Comparison of ENCODE assay signal across 8 cellular contexts in genomic region chr7:28926871-28927597, GRCh38. TPM values are rescaled to one million over a fixed set of nuclear protein-coding genes. Genes with fewer than 3 reads are reported as not detected.
DNase-seq lines count a peak whose midpoint lies in the region; ATAC-seq and TF ChIP-seq lines count a peak whose summit lies in the region.

No MANE protein-coding gene starts in this region.

- no peak for TF ChIP-seq POLR2A in heart left ventricle (IDR thresholded peaks at IDR 0.05)

- peak overlapping the region; percentile 49 for H3K4me3 ChIP-seq in GM12864 (ENCODE audit: low read depth, low read length)
- peak overlapping the region; percentile 85 for H3K4me3 ChIP-seq in adipocyte (ENCODE audit: low read length)
- peak overlapping the region; percentile 8 to 64 (median 52) for H3K4me3 ChIP-seq in heart left ventricle
- H3K4me3 ChIP-seq in parathyroid adenoma (ENCODE audit: low read depth, low read length) = peak overlapping the region; percentile 53

- peak overlapping the region; percentile 69 for H3K4me2 ChIP-seq in parathyroid adenoma (ENCODE audit: low read length)

- H3K27me3 ChIP-seq in adipocyte (replicated peaks; ENCODE audit: control insufficient read depth, insufficient read depth, low read length) (no peaks in the 10 kb centered on the region), heart left ventricle (peaks cover 0 to 8% (median 0%) of the 10 kb centered on the region in 9 donors), parathyroid adenoma (ENCODE audit: control insufficient read depth, insufficient read depth, low read length) (no peaks in the 10 kb centered on the region)

- peak overlapping the region; percentile 83 for H2AFZ ChIP-seq in parathyroid adenoma

- no peaks in the 10 kb centered on the region for H3K36me3 ChIP-seq in adipocyte (ENCODE audit: control insufficient read depth, insufficient read depth, low read length, severe bottlenecking)
- H3K36me3 ChIP-seq in heart left ventricle = no peaks in the 10 kb centered on the region
- no peaks in the 10 kb centered on the region for H3K36me3 ChIP-seq in parathyroid adenoma (ENCODE audit: control insufficient read depth, insufficient read depth, low read length)

- H3K27ac ChIP-seq in heart left ventricle (peak overlapping the region in 11 of 12 donors; percentile 15 to 63 (median 49)), parathyroid adenoma (peak overlapping the region; percentile 29)

- H3K9me3 ChIP-seq in adipocyte (ENCODE audit: control insufficient read depth, low read length) = no peaks in the 10 kb centered on the region
- H3K9me3 ChIP-seq in heart left ventricle = no peaks in the 10 kb centered on the region
- no peaks in the 10 kb centered on the region for H3K9me3 ChIP-seq in parathyroid adenoma (ENCODE audit: control insufficient read depth, low read length)

- ATAC-seq in HG02642 (IDR thresholded peaks at IDR 0.05; ENCODE audit: poor library complexity, unreplicated experiment) (peak; percentile 85), SK-N-SH treated with all-trans-retinoic acid at 6 μM for 48 hours (peak; percentile 95), heart left ventricle (peak; percentile 78 to 95 (median 94))

- 3 to 8% (median 5%) methylated on average over 22 of the region's 22 CpGs for WGBS in heart left ventricle, 4 donors

- H3K79me2 ChIP-seq in parathyroid adenoma = no peaks in the 10 kb centered on the region

- intact Hi-C loops in heart left ventricle (cut with DNase I) = loop anchor here in 8 of 10 donors (1.0 to 10.0 kb wide), 9 partner anchors 28 to 418 kb away; partner anchors contain the start of gene CHN2 (in 3 of the 8)

- H3K9ac ChIP-seq in adipocyte (ENCODE audit: low read length) (peak overlapping the region; percentile 66), parathyroid adenoma (no peak overlapping the region)

- H3K4me1 ChIP-seq in adipocyte (ENCODE audit: control insufficient read depth, insufficient read depth, low read length) (peaks cover 15% of the 10 kb centered on the region), heart left ventricle (peaks cover 0 to 22% (median 15%) of the 10 kb centered on the region in 12 donors), parathyroid adenoma (peaks cover 5% of the 10 kb centered on the region)

- DNase-seq in GM12864 (ENCODE audit: low read depth) (peak; percentile 53), NCI-H1092 (lab: John Stamatoyannopoulos, UW) (peak; percentile 89), adipocyte (ENCODE audit: low read depth) (peak; percentile 97), heart left ventricle (peak; percentile 76 to 82 (median 79)), cortex of kidney (lab: John Stamatoyannopoulos, UW) (no peak)

- TF ChIP-seq CTCF in GM12864 (IDR thresholded peaks at IDR 0.05; ENCODE audit: low read depth, low read length, missing control alignments) (peak; percentile 77), heart left ventricle (IDR thresholded peaks at IDR 0.05) (peak; percentile 72 to 90 (median 84)), parathyroid adenoma (IDR thresholded peaks at IDR 0.05) (peak; percentile 87)

TF ChIP-seq in SK-N-SH treated with all-trans-retinoic acid at 6 μM for 48 hours, 23 proteins besides CTCF, POLR2A, EP300 and RAD21:
- TF ChIP-seq BACH2 (CRISPR knock-in tag; IDR thresholded peaks at IDR 0.05; ENCODE audit: borderline replicate concordance) (no peak), ZNF70 (CRISPR knock-in tag; IDR thresholded peaks at IDR 0.05) (peak; percentile 41; the same call in 1 of the 2 replicates), CSDC2 (CRISPR knock-in tag; IDR thresholded peaks at IDR 0.05) (no peak), TSHZ2 (CRISPR knock-in tag; IDR thresholded peaks at IDR 0.05) (no peak)

RNA-seq across cellular contexts. Expression of gene TRIL, which starts 31.1 kb away (rescaled TPM):
- 1 to 10 TPM; 1.5 to 7.0 (median 3.2) TPM for total RNA-seq in heart left ventricle
- 1 to 10 TPM in 1 of 2 donors, under 1 TPM in 1; 0.53 to 1.8 TPM for polyA plus RNA-seq in heart left ventricle
